19 cellular contexts compared by ENCODE assay signal in genomic region chr6:139500977-139501376, GRCh38.
A peak's percentile ranks its signal among the peaks of the same experiment; 100 is the strongest.
DNase-seq lines count a peak whose midpoint lies in the region; ATAC-seq, FAIRE-seq and TF ChIP-seq lines count a peak whose summit lies in the region.
"Had no signal": no experiment of that assay in that cellular context is flagged by ENCODE, and none has a peak within 500 bp of the region (broad histone marks: within the 10 kb centered on the region; RNA-seq: fewer than 3 reads in every experiment).

No MANE protein-coding gene starts in this region.

- H3K27ac ChIP-seq in HEK293 (ENCODE audit: extremely low read depth, low read depth, low read length) (no peak overlapping the region), K562 (ENCODE audit: extremely low read depth, low read depth, low read length) (no peak overlapping the region)
- H3K27ac ChIP-seq: C4-2B, Peyer's patch had no signal

- H3K4me2 ChIP-seq in K562 (ENCODE audit: insufficient read depth, low read length) = no peak overlapping the region
- H3K4me2 ChIP-seq: SK-N-SH had no signal

- no peaks in the 10 kb centered on the region for H3K27me3 ChIP-seq in K562 (ENCODE audit: control insufficient read depth in 2 of 2, insufficient read depth in 2 of 2, low read length in 2 of 2)
- H3K27me3 ChIP-seq: Peyer's patch had no signal

- TF ChIP-seq RAD21 in K562 (CRISPR knock-in tag; conservative IDR thresholded peaks at IDR 0.05 in 1 of 2, IDR thresholded peaks at IDR 0.05 in 1 of 2) = no peak

- in situ Hi-C loops in K562 (cut with MboI) = no loop called here

- peak overlapping the region; percentile 5 for H2AFZ ChIP-seq in K562 (ENCODE audit: low read depth, low read length)

- H3K9me3 ChIP-seq in HEK293 (ENCODE audit: control insufficient read depth, insufficient read depth, low read depth, low read length) (no peaks in the 10 kb centered on the region), K562 (replicated peaks; ENCODE audit: control insufficient read depth, insufficient read depth, low read depth, low read length) (no peaks in the 10 kb centered on the region)
- H3K9me3 ChIP-seq: Peyer's patch, SK-N-SH had no signal

- H4K20me1 ChIP-seq in K562 (replicated peaks; ENCODE audit: control insufficient read depth, insufficient read depth, low read length) = no peaks in the 10 kb centered on the region

- no peaks in the 10 kb centered on the region for H3K79me2 ChIP-seq in K562 (ENCODE audit: control insufficient read depth, insufficient read depth, low read length)

- TF ChIP-seq CTCF in HEK293 (tag by site-specific recombination; IDR thresholded peaks at IDR 0.05) = no peak
- no peak for TF ChIP-seq CTCF in K562 (IDR thresholded peaks at IDR 0.05 in 2 of 3, conservative IDR thresholded peaks at IDR 0.05 in 1 of 3; ENCODE audit: insufficient read depth in 2 of 3, low read depth in 1 of 3, low read length in 3 of 3)

- no peak for ATAC-seq in K562
- ATAC-seq: CD8-positive, alpha-beta T cell had no signal

- H3K9ac ChIP-seq in K562 (ENCODE audit: insufficient read depth in 1 of 2, low read depth in 2 of 2, low read length in 2 of 2) = no peak overlapping the region
- H3K9ac ChIP-seq: SK-N-SH had no signal

- CTCF ChIA-PET in HEK293 (lab: Yijun Ruan, JAX) (interaction anchor here (0.6 to 1.6 kb wide), 4 partner anchors 10 to 818 kb away, joined by 3 to 8 read pairs (median 5); no protein-coding TSS in a partner anchor), K562 (lab: Yijun Ruan, JAX; ENCODE audit: low intra/inter-chr PET ratio) (no interaction called here)

- TF ChIP-seq EP300 in K562 (IDR thresholded peaks at IDR 0.05; ENCODE audit: low read length) = no peak

- BruUV-seq in K562 (replicated peaks; lab: Mats Ljungman, UMichigan) = no TSS peak

- H3K4me1 ChIP-seq in HEK293 (ENCODE audit: control insufficient read depth, insufficient read depth, low read length) (no peaks in the 10 kb centered on the region), K562 (replicated peaks in 1 of 2; ENCODE audit: control insufficient read depth in 2 of 2, insufficient read depth in 2 of 2, low read length in 2 of 2) (peaks cover 16 to 19% of the 10 kb centered on the region in 2 experiments)
- H3K4me1 ChIP-seq: Caco-2, Peyer's patch had no signal

- H3K9me1 ChIP-seq in K562 (ENCODE audit: control insufficient read depth, insufficient read depth, low read length) = no peaks in the 10 kb centered on the region

- 29% methylated on average over 1 of the region's 1 CpG for WGBS in K562 (ENCODE audit: insufficient coverage, low coverage, missing lambda C conversion rate)

- no peak overlapping the region for H3K4me3 ChIP-seq in HEK293 (ENCODE audit: low read depth, low read length)
- no peak overlapping the region for H3K4me3 ChIP-seq in K562
- H3K4me3 ChIP-seq: Peyer's patch had no signal

- DNase-seq in HCEC 1CT (peak; percentile 19), K562 (ENCODE audit: extremely low read depth in 1 of 4, low spot score in 3 of 4) (no peak), iris pigment epithelial cell (ENCODE audit: low read depth) (peak; percentile 12), DMS153 treated with DMSO at 0.1 percent for 48 hours (lab: John Stamatoyannopoulos, UW; ENCODE audit: unreplicated experiment) (no peak), NCI-H1417 treated with DMSO at 0.1 percent for 48 hours (lab: John Stamatoyannopoulos, UW) (no peak), NCI-H1417 (lab: John Stamatoyannopoulos, UW) (no peak)
- no peak for DNase-seq in activated naive CD4-positive, alpha-beta T cell treated with Interleukin-2 at 50 U/mL for 16 hours
- DNase-seq: Caco-2; CD8-positive, alpha-beta T cell; DND-41; NCI-H1092 treated with DMSO at 0.1 percent for 48 hours; NCI-H2029 treated with DMSO at 0.1 percent for 48 hours; NCI-H446 treated with DMSO at 0.1 percent for 48 hours; NCI-H526 treated with DMSO at 0.1 percent for 48 hours; Peyer's patch; SK-N-SH; SW 1271 had no signal

- POLR2A ChIA-PET in HEK293 (lab: Yijun Ruan, JAX) (interaction anchor here (1.2 kb wide), 1 partner anchor 127 kb away, joined by 4 read pairs; the partner anchor contains the start of gene CITED2), K562 (lab: Yijun Ruan, JAX) (interaction anchor here (1.0 to 1.1 kb wide), 2 partner anchors 14 to 61 kb away, joined by 3 read pairs; no protein-coding TSS in a partner anchor)

- no peak for FAIRE-seq in K562 (lab: Jason Lieb, UNC)

- intact Hi-C loops in K562 (cut with micrococcal nuclease) = no loop called here

- no peaks in the 10 kb centered on the region for H3K36me3 ChIP-seq in HEK293 (ENCODE audit: control insufficient read depth in 2 of 2, insufficient read depth in 1 of 2, low read length in 2 of 2)
- H3K36me3 ChIP-seq in K562 (ENCODE audit: control insufficient read depth, insufficient read depth, low read length) = no peaks in the 10 kb centered on the region
- H3K36me3 ChIP-seq: Peyer's patch had no signal

- TF ChIP-seq POLR2A in K562 (conservative IDR thresholded peaks at IDR 0.05) = no peak

TF ChIP-seq in HEK293, 187 proteins besides CTCF, POLR2A, EP300 and RAD21:
- no peak for TF ChIP-seq ATF2 (tag by site-specific recombination; IDR thresholded peaks at IDR 0.05; ENCODE audit: low read depth)
- TF ChIP-seq KLF16 (tag by site-specific recombination; IDR thresholded peaks at IDR 0.05) = no peak
- TF ChIP-seq SETDB1 (IDR thresholded peaks at IDR 0.05; ENCODE audit: insufficient read length, low read length) = peak; percentile 66
- no peak for TF ChIP-seq ZNF664 (tag by site-specific recombination; IDR thresholded peaks at IDR 0.05)
- TF ChIP-seq ZBTB44 (tag by site-specific recombination; IDR thresholded peaks at IDR 0.05) = no peak
- no peak for TF ChIP-seq OSR2 (tag by site-specific recombination; IDR thresholded peaks at IDR 0.05)
- TF ChIP-seq ZNF777 (tag by site-specific recombination; IDR thresholded peaks at IDR 0.05; ENCODE audit: borderline replicate concordance) = no peak

TF ChIP-seq in K562, 482 proteins besides CTCF, POLR2A, EP300 and RAD21:
- TF ChIP-seq SMAD1 (IDR thresholded peaks at IDR 0.05; ENCODE audit: low read depth, low read length, partially characterized antibody) (no peak), FUS (optimal IDR thresholded peaks at IDR 0.05; ENCODE audit: low read depth, low read length) (no peak), TCF7 (IDR thresholded peaks at IDR 0.05; ENCODE audit: borderline replicate concordance) (no peak), FOSL1 (tag; conservative IDR thresholded peaks at IDR 0.05) (peak; percentile 59), C11orf30 (IDR thresholded peaks at IDR 0.05; ENCODE audit: low read depth) (peak; percentile 31), IFI16 (CRISPR knock-in tag; IDR thresholded peaks at IDR 0.05) (no peak), PPARD (CRISPR knock-in tag; IDR thresholded peaks at IDR 0.05) (no peak), TCF3 (CRISPR knock-in tag; IDR thresholded peaks at IDR 0.05) (no peak), RBM25 (IDR thresholded peaks at IDR 0.05; ENCODE audit: low read depth, low read length, severe bottlenecking) (no peak), KLF10 (CRISPR knock-in tag; IDR thresholded peaks at IDR 0.05) (no peak), ATF4 (CRISPR knock-in tag; IDR thresholded peaks at IDR 0.05) (no peak), NELFE (IDR thresholded peaks at IDR 0.05; ENCODE audit: insufficient read depth, insufficient read length) (no peak), NR2C1 (IDR thresholded peaks at IDR 0.05) (no peak), NR2C1 (tag; IDR thresholded peaks at IDR 0.05) (no peak), SRSF9 (IDR thresholded peaks at IDR 0.05; ENCODE audit: borderline replicate concordance, low read depth, low read length) (no peak), ILF3 (IDR thresholded peaks at IDR 0.05; ENCODE audit: borderline replicate concordance) (no peak), CREBBP (IDR thresholded peaks at IDR 0.05; ENCODE audit: low read depth, low read length) (no peak), BCOR (IDR thresholded peaks at IDR 0.05) (no peak), PCBP1 (IDR thresholded peaks at IDR 0.05; ENCODE audit: low read depth, low read length, poor library complexity, severe bottlenecking) (no peak), CBFA2T3 (IDR thresholded peaks at IDR 0.05) (peak; percentile 10; the same call in 1 of the 2 replicates), ZNF316 (IDR thresholded peaks at IDR 0.05) (0 out of 2 replicates have a peak, but pooled peaks have one; percentile 10), POLR2H (tag; IDR thresholded peaks at IDR 0.05; ENCODE audit: low read depth) (no peak), THAP12 (CRISPR knock-in tag; IDR thresholded peaks at IDR 0.05) (no peak), ZC3H11A (IDR thresholded peaks at IDR 0.05; ENCODE audit: low read depth, low read length) (no peak)

Comparison
In these comparisons a context has a peak if more than half of its experiments do, and no peak if none do; other contexts are left out.
1. DNase-seq: peak in HCEC 1CT (single experiment) and iris pigment epithelial cell (single experiment); none in K562 (0 of 4), DMS153 treated with DMSO at 0.1 percent for 48 hours (single experiment), activated naive CD4-positive, alpha-beta T cell treated with Interleukin-2 at 50 U/mL for 16 hours (single experiment), NCI-H1417 treated with DMSO at 0.1 percent for 48 hours (single experiment) and NCI-H1417 (0 of 3).